ENCODE assay signal across 1 cellular context in the genomic region with DNA sequence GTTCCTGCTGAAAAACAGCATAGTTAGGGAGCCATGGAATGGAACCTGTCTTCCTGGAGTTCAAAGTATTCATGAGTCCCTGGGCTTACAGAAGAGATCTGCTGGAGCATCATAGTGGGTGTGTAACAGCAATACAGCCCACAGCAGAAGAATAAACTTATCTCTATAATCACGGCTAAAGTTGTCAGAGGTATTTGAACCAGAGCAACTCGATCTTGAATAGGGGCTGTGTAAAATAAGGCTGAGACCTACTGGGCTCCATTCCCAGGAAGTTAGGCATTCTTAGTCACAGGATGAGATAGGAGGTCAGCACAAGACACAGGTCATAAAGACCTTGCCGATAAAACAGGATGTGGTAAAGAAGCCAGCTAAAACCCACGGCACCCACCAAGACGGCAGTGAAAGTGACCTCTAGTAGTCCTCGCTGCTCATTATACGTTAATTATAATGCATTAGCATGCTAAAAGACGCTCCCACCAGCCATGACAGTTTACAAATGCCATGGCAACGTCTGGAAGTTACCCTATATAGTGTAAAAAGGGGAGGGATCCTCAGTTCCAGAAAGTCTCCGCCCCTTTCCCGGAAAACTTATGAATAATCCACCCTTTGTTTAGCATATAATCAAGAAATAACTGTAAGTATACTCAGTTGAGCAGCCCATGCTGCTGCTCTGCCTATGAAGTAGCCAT.
TF ChIP-seq lines count a peak whose summit lies in the region.

No MANE protein-coding gene starts in this region.

TF ChIP-seq in SK-N-SH, 30 proteins besides CTCF, POLR2A, EP300 and RAD21 (continued from another document):
- TF ChIP-seq NFIC (IDR thresholded peaks at IDR 0.05; ENCODE audit: borderline replicate concordance) (peak; percentile 84), TEAD4 (IDR thresholded peaks at IDR 0.05; ENCODE audit: borderline replicate concordance, insufficient read depth) (peak; percentile 58; the same call in 1 of the 2 replicates), GATA2 (CRISPR knock-in tag; IDR thresholded peaks at IDR 0.05) (no peak)
TF ChIP-seq in SK-N-SH: peak in this region for 10.
